In genomic region chr12:131610181-131610580, GRCh38 we compare ENCODE assay signal across 8 cellular contexts.
"Had no signal": no experiment of that assay in that cellular context is flagged by ENCODE, and none has a peak within 500 bp of the region (broad histone marks: within the 10 kb centered on the region; RNA-seq: fewer than 3 reads in every experiment).

No MANE protein-coding gene starts in this region.

- H3K27ac ChIP-seq: GM23248 had no signal

- DNase-seq: GM23248, GOT3, H9, HCEC 1CT, IMR-90 had no signal

- H3K4me3 ChIP-seq: K562 had no signal

- H3K9ac ChIP-seq: GM23248 had no signal

- FAIRE-seq: H54, HTR-8/SVneo, K562 had no signal
